In genomic region chr20:51321343-51322163, GRCh38 we compare ENCODE assay signal across 12 cellular contexts.
"Had no signal": no experiment of that assay in that cellular context is flagged by ENCODE, and none has a peak within 500 bp of the region (broad histone marks: within the 10 kb centered on the region; RNA-seq: fewer than 3 reads in every experiment).

No MANE protein-coding gene starts in this region.

- H3K9me3 ChIP-seq: gastrocnemius medialis, upper lobe of right lung had no signal

- H3K36me3 ChIP-seq: gastrocnemius medialis, sigmoid colon, upper lobe of right lung had no signal

- H3K27ac ChIP-seq: coronary artery, gastrocnemius medialis, sigmoid colon, upper lobe of right lung had no signal

- H3K4me1 ChIP-seq: gastrocnemius medialis, sigmoid colon, upper lobe of right lung had no signal

- H3K36me3 Mint-ChIP-seq: mesothelial cell of epicardium had no signal

- H3K27ac Mint-ChIP-seq: activated CD4-positive, alpha-beta T cell treated with anti-CD3 and anti-CD28 coated beads, Interleukin-2, amount 10 ng/mL, durations not matched to agents 24 days and 14 days; activated naive CD4-positive, alpha-beta T cell treated with anti-CD3 and anti-CD28 coated beads for 36 hours had no signal

- H3K27me3 ChIP-seq: sigmoid colon, upper lobe of right lung had no signal

- ATAC-seq: gastrocnemius medialis; stimulated activated naive CD8-positive, alpha-beta T cell treated with anti-CD3 and anti-CD28 coated beads, Interleukin-15, Interleukin-2, amounts not matched to agents 100 U/mL and 50 U/mL, for 24 hours; upper lobe of right lung had no signal

- H3K27me3 Mint-ChIP-seq: activated CD4-positive, alpha-beta T cell treated with anti-CD3 and anti-CD28 coated beads, Interleukin-2, amount 10 ng/mL, durations not matched to agents 24 days and 14 days had no signal

- H3K4me3 Mint-ChIP-seq: activated CD4-positive, alpha-beta T cell treated with anti-CD3 and anti-CD28 coated beads, Interleukin-2, amount 10 ng/mL, durations not matched to agents 24 days and 14 days; activated naive CD4-positive, alpha-beta T cell treated with anti-CD3 and anti-CD28 coated beads for 36 hours; mesothelial cell of epicardium had no signal

- DNase-seq: activated CD4-positive, alpha-beta T cell treated with anti-CD3 and anti-CD28 coated beads, Interleukin-2, amount 10 ng/mL, durations not matched to agents 24 days and 14 days; activated naive CD4-positive, alpha-beta T cell treated with anti-CD3 and anti-CD28 coated beads for 36 hours; effector CD4-positive, alpha-beta T cell; gastrocnemius medialis; sigmoid colon; stimulated activated CD4-positive, alpha-beta T cell treated with anti-CD3 and anti-CD28 coated beads, Interleukin-2, amount 100 ng/mL, for 48 hours; stimulated activated CD8-positive, alpha-beta memory T cell treated with anti-CD3 and anti-CD28 coated beads, Interleukin-4, amount 100 ng/mL, for 48 hours; stimulated activated naive CD8-positive, alpha-beta T cell treated with anti-CD3 and anti-CD28 coated beads, Interleukin-15, Interleukin-2, amounts not matched to agents 100 U/mL and 50 U/mL, for 24 hours; T-helper 1 cell; upper lobe of right lung had no signal

- H3K4me3 ChIP-seq: coronary artery, gastrocnemius medialis, sigmoid colon, upper lobe of right lung had no signal

- H3K9me3 Mint-ChIP-seq: activated CD4-positive, alpha-beta T cell treated with anti-CD3 and anti-CD28 coated beads, Interleukin-2, amount 10 ng/mL, durations not matched to agents 24 days and 14 days; activated naive CD4-positive, alpha-beta T cell treated with anti-CD3 and anti-CD28 coated beads for 36 hours; mesothelial cell of epicardium had no signal
